Comparison of ENCODE assay signal across 9 cellular contexts in the genomic region with DNA sequence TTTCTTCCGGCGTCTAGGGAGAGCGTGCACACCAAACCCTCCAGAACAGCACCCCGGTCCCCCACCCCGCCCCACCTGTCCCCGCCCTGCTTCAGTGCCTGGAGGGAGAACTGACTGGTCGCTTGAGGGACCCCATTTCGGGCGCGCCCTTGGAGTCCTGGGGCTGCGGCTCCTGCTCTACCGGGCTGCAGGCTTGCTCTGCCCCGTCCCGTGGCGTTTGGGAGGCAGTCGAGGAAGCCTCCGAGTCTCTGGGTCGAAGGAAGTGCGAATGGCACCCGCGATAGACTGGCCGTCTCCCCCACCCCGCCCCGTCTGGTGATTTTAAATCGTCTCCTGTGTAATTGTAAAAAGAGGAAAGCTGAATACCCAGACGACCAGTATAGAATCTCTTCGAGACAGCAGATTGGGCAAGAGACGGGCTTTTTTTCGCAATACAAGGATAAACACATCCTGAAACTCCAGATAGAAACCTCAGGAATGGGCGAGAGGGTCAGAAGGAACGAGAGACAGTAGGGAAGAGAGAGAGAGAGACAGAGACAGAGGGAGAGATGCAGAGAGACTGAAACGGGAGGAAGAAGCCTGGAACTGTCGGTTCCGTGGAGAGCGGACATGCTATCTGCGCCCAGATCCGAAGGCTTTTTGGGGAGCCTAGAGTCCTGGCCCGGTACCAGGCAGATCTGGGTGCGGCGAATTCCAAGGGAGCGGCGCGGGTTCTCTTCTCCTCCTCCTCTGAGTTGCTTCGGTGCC. TPM values are rescaled to one million over a fixed set of nuclear protein-coding genes. Genes with fewer than 3 reads are reported as not detected.
A peak's percentile ranks its signal among the peaks of the same experiment; 100 is the strongest.
DNase-seq lines count a peak whose midpoint lies in the region; ATAC-seq and TF ChIP-seq lines count a peak whose summit lies in the region.
"Had no signal": no experiment of that assay in that cellular context is flagged by ENCODE, and none has a peak within 500 bp of the region (broad histone marks: within the 10 kb centered on the region; RNA-seq: fewer than 3 reads in every experiment).

No MANE protein-coding gene starts in this region.

- H3K9me3 ChIP-seq in SK-N-SH = no peaks in the 10 kb centered on the region
- no peaks in the 10 kb centered on the region for H3K9me3 ChIP-seq in mesodermal cell (ENCODE audit: control insufficient read depth, low read length)
- no peaks in the 10 kb centered on the region for H3K9me3 ChIP-seq in CD4-positive, alpha-beta memory T cell (ENCODE audit: control insufficient read depth in 1 of 2, low read length in 2 of 2)

- H3K36me3 Mint-ChIP-seq in type B pancreatic cell = peaks cover 13% of the 10 kb centered on the region
- H3K36me3 Mint-ChIP-seq in CD4-positive, alpha-beta memory T cell = no peaks in the 10 kb centered on the region
- no peaks in the 10 kb centered on the region for H3K36me3 Mint-ChIP-seq in naive thymus-derived CD8-positive, alpha-beta T cell

- peak overlapping the region; percentile 84 for H3K4me3 Mint-ChIP-seq in type B pancreatic cell
- H3K4me3 Mint-ChIP-seq in CD4-positive, alpha-beta memory T cell = peak overlapping the region in 2 of 8 donors; percentile 52 to 55
- H3K4me3 Mint-ChIP-seq in naive thymus-derived CD8-positive, alpha-beta T cell = no peak overlapping the region
- H3K4me3 Mint-ChIP-seq: central memory CD8-positive, alpha-beta T cell had no signal

- H2AFZ ChIP-seq in SK-N-SH (ENCODE audit: low read depth) = peak overlapping the region; percentile 66

- H3K4me2 ChIP-seq in SK-N-SH = peak overlapping the region; percentile 79

- peaks cover 91% of the 10 kb centered on the region for H3K27me3 Mint-ChIP-seq in type B pancreatic cell
- peaks cover 50 to 51% of the 10 kb centered on the region in 2 donors for H3K27me3 Mint-ChIP-seq in CD4-positive, alpha-beta memory T cell
- H3K27me3 Mint-ChIP-seq in naive thymus-derived CD8-positive, alpha-beta T cell = peaks cover 29 to 75% (median 58%) of the 10 kb centered on the region in 5 donors

- TF ChIP-seq EP300 in SK-N-SH (IDR thresholded peaks at IDR 0.05; ENCODE audit: borderline replicate concordance in 1 of 2, low read depth in 1 of 2, low read length in 1 of 2) = no peak

- no peak overlapping the region for H3K9ac ChIP-seq in SK-N-SH

- peaks cover 17% of the 10 kb centered on the region for H3K4me1 Mint-ChIP-seq in type B pancreatic cell (ENCODE audit: unreplicated experiment)
- peaks cover 7 to 13% (median 9%) of the 10 kb centered on the region in 4 donors for H3K4me1 Mint-ChIP-seq in CD4-positive, alpha-beta memory T cell
- peaks cover 4 to 14% (median 8%) of the 10 kb centered on the region in 4 donors for H3K4me1 Mint-ChIP-seq in naive thymus-derived CD8-positive, alpha-beta T cell

- H4K20me1 ChIP-seq in SK-N-SH (ENCODE audit: insufficient read depth) = no peaks in the 10 kb centered on the region

- ATAC-seq in naive thymus-derived CD8-positive, alpha-beta T cell = no peak
- no peak for ATAC-seq in HG03457 (IDR thresholded peaks at IDR 0.05; ENCODE audit: unreplicated experiment)

- H3K36me3 ChIP-seq in SK-N-SH (replicated peaks in 1 of 2; ENCODE audit: control insufficient read depth in 1 of 2, insufficient read depth in 2 of 2, low read length in 1 of 2) = no peaks in the 10 kb centered on the region
- H3K36me3 ChIP-seq in mesodermal cell (ENCODE audit: control insufficient read depth, insufficient read depth, low read length) = peaks cover 4% of the 10 kb centered on the region
- no peaks in the 10 kb centered on the region for H3K36me3 ChIP-seq in CD4-positive, alpha-beta memory T cell (ENCODE audit: insufficient read depth, low read length)

- 35% methylated on average over 35 of the region's 44 CpGs for WGBS in SK-N-SH (ENCODE audit: low lambda C conversion rate)
- WGBS in mesodermal cell (ENCODE audit: insufficient coverage in 2 of 2), 2 experiments = 11% methylated on average over 33 to 43 of the region's 44 CpGs

- POLR2A ChIA-PET in SK-N-SH (lab: Yijun Ruan, JAX) = no interaction called here
- POLR2A ChIA-PET in CD4-positive, alpha-beta memory T cell (lab: Charles Lee; ENCODE audit: partially characterized antibody) = no interaction called here
- POLR2A ChIA-PET in naive thymus-derived CD8-positive, alpha-beta T cell (lab: Charles Lee) = no interaction called here

- no peaks in the 10 kb centered on the region for H3K9me2 ChIP-seq in SK-N-SH

- no peak for TF ChIP-seq CTCF in SK-N-SH (IDR thresholded peaks at IDR 0.05)
- TF ChIP-seq CTCF in epithelial cell of esophagus (IDR thresholded peaks at IDR 0.05; ENCODE audit: insufficient read depth, low read depth, low read length, missing control alignments) = no peak
- no peak for TF ChIP-seq CTCF in type B pancreatic cell (conservative IDR thresholded peaks at IDR 0.05)

- H3K4me3 ChIP-seq in SK-N-SH (ENCODE audit: low read depth in 2 of 2, low read length in 1 of 2) = peak overlapping the region; percentile 49 to 56
- H3K4me3 ChIP-seq in epithelial cell of esophagus (ENCODE audit: low read length) = peak overlapping the region; percentile 2
- H3K4me3 ChIP-seq in mesodermal cell (ENCODE audit: extremely low read depth, insufficient read depth, low read length, poor library complexity, severe bottlenecking) = peak overlapping the region; percentile 18
- no peak overlapping the region for H3K4me3 ChIP-seq in CD4-positive, alpha-beta memory T cell (ENCODE audit: low read length in 2 of 2)

- CTCF ChIA-PET in SK-N-SH (lab: Yijun Ruan, JAX) = interaction anchor here (0.5 to 1.8 kb wide), 14 partner anchors 7 to 583 kb away, joined by 3 to 6 read pairs (median 3); a partner anchor contains a TSS
- CTCF ChIA-PET in CD4-positive, alpha-beta memory T cell (lab: Charles Lee; ENCODE audit: partially characterized antibody) = no interaction called here

- H3K9me3 Mint-ChIP-seq in type B pancreatic cell = no peaks in the 10 kb centered on the region
- H3K9me3 Mint-ChIP-seq in CD4-positive, alpha-beta memory T cell = peaks cover 0 to 3% (median 0%) of the 10 kb centered on the region in 8 donors
- peaks cover 0 to 2% (median 0%) of the 10 kb centered on the region in 9 donors for H3K9me3 Mint-ChIP-seq in naive thymus-derived CD8-positive, alpha-beta T cell
- H3K9me3 Mint-ChIP-seq: central memory CD8-positive, alpha-beta T cell had no signal

- H3K27me3 ChIP-seq in SK-N-SH (ENCODE audit: insufficient read depth) = peaks cover 18% of the 10 kb centered on the region
- peaks cover 26% of the 10 kb centered on the region for H3K27me3 ChIP-seq in CD4-positive, alpha-beta memory T cell (ENCODE audit: insufficient read depth, low read length)

- peaks cover 0 to 23% of the 10 kb centered on the region in 2 experiments; a peak in 2 of 4 replicates for H3K4me1 ChIP-seq in SK-N-SH (ENCODE audit: control insufficient read depth in 1 of 2, insufficient read depth in 2 of 2, low read depth in 1 of 2, low read length in 1 of 2)
- peaks cover 22% of the 10 kb centered on the region for H3K4me1 ChIP-seq in mesodermal cell (ENCODE audit: control insufficient read depth, insufficient read depth, low read length, poor library complexity, severe bottlenecking)
- H3K4me1 ChIP-seq in CD4-positive, alpha-beta memory T cell (ENCODE audit: insufficient read depth, low read length) = peaks cover 4% of the 10 kb centered on the region

- DNase-seq in SK-N-SH = peak; percentile 54
- DNase-seq in epithelial cell of esophagus (ENCODE audit: low read depth) = peak; percentile 28
- no peak for DNase-seq in type B pancreatic cell (ENCODE audit: extremely low spot score, unreplicated experiment)
- no peak for DNase-seq in CD4-positive, alpha-beta memory T cell
- DNase-seq in naive thymus-derived CD8-positive, alpha-beta T cell = no peak
- DNase-seq: NCI-H1436 had no signal

- no peaks in the 10 kb centered on the region for H3F3A ChIP-seq in SK-N-SH (replicated peaks; ENCODE audit: insufficient read depth)

- H3K27ac ChIP-seq in SK-N-SH (ENCODE audit: low read depth in 2 of 2, low read length in 1 of 2) = no peak overlapping the region
- no peak overlapping the region for H3K27ac ChIP-seq in mesodermal cell (ENCODE audit: low read depth, low read length, severe bottlenecking)
- no peak overlapping the region for H3K27ac ChIP-seq in CD4-positive, alpha-beta memory T cell (ENCODE audit: low read depth, low read length)

- intact Hi-C loops in CD4-positive, alpha-beta memory T cell (cut with micrococcal nuclease) = no loop called here

- no peak overlapping the region for H3K27ac Mint-ChIP-seq in type B pancreatic cell
- H3K27ac Mint-ChIP-seq in CD4-positive, alpha-beta memory T cell = peak overlapping the region in 1 of 7 donors; percentile 79
- peak overlapping the region in 1 of 10 donors; percentile 40 for H3K27ac Mint-ChIP-seq in naive thymus-derived CD8-positive, alpha-beta T cell

- TF ChIP-seq RAD21 in SK-N-SH (IDR thresholded peaks at IDR 0.05; ENCODE audit: low read length) = no peak

- no peaks in the 10 kb centered on the region for H3K79me2 ChIP-seq in SK-N-SH (ENCODE audit: insufficient read depth)

TF ChIP-seq in SK-N-SH, 30 proteins besides CTCF, POLR2A, EP300 and RAD21 (continues in another document):
- no peak for TF ChIP-seq SMC3 (IDR thresholded peaks at IDR 0.05; ENCODE audit: low read depth, low read length)
- TF ChIP-seq, protein P1, sequence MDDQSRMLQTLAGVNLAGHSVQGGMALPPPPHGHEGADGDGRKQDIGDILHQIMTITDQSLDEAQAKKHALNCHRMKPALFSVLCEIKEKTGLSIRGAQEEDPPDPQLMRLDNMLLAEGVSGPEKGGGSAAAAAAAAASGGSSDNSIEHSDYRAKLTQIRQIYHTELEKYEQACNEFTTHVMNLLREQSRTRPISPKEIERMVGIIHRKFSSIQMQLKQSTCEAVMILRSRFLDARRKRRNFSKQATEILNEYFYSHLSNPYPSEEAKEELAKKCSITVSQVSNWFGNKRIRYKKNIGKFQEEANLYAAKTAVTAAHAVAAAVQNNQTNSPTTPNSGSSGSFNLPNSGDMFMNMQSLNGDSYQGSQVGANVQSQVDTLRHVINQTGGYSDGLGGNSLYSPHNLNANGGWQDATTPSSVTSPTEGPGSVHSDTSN (IDR thresholded peaks at IDR 0.05) = no peak
- TF ChIP-seq ELF1 (IDR thresholded peaks at IDR 0.05) = no peak

RNA-seq across cellular contexts. Expression of a gene that starts 9.9 kb away (rescaled TPM):
- polyA plus RNA-seq in SK-N-SH (2012; rRNA removed) = 0.10 and 0.21 TPM in 2 replicates
- 0.22 and 0.24 TPM in 2 replicates for polyA plus RNA-seq in SK-N-SH (2012; cell fraction: cytosol; rRNA removed)
- polyA plus RNA-seq in SK-N-SH (2012; cell fraction: nucleus; rRNA removed) = 0.91 and 1.00 TPM in 2 replicates
- polyA plus RNA-seq in mesodermal cell (2013, experiment 1 of 2) = 6.3 TPM
- 5.7 TPM for polyA plus RNA-seq in mesodermal cell (2013, experiment 2 of 2)
- 1.1 and 3.2 TPM in 2 replicates for total RNA-seq in type B pancreatic cell (ENCODE audit: low replicate concordance)
- total RNA-seq in CD4-positive, alpha-beta memory T cell = not detected
- polyA plus RNA-seq in CD4-positive, alpha-beta memory T cell = not detected
- total RNA-seq in naive thymus-derived CD8-positive, alpha-beta T cell = not detected
- polyA plus RNA-seq in naive thymus-derived CD8-positive, alpha-beta T cell = not detected

Comparison
In these comparisons a context has a peak if more than half of its experiments do, and no peak if none do; other contexts are left out.
1. DNase-seq: peak in SK-N-SH (single experiment) and epithelial cell of esophagus (single experiment); none in type B pancreatic cell (single experiment), CD4-positive, alpha-beta memory T cell (0 of 5) and naive thymus-derived CD8-positive, alpha-beta T cell (0 of 10).
2. H3K4me3 ChIP-seq: peak in SK-N-SH (2 of 2), epithelial cell of esophagus (single experiment) and mesodermal cell (single experiment); none in CD4-positive, alpha-beta memory T cell (0 of 2).